ENCODE assay signal across 20 cellular contexts in the genomic region with DNA sequence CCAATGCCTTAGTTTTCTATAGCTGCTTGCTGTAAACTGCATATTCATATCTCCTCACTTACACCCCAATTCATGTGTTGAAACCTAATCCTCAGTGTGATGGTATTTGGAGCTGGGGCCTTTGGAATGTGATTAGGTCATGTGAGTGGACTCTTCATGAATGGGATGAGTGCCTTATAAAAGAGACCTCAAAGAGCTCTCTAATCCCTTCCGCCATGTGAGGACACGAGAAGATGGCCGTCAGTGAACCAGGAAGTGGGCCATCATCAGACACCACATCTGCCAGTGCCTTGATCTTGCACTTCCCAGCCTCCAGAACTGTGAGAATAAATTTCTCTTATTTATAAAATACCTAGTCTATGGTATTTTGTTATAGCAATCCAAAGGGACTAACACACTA.
DNase-seq lines count a peak whose midpoint lies in the region; ATAC-seq, FAIRE-seq and TF ChIP-seq lines count a peak whose summit lies in the region.
"Had no signal": no experiment of that assay in that cellular context is flagged by ENCODE, and none has a peak within 500 bp of the region (broad histone marks: within the 10 kb centered on the region; RNA-seq: fewer than 3 reads in every experiment).

No MANE protein-coding gene starts in this region.

- no peak overlapping the region for H4K8ac ChIP-seq in H1 (ENCODE audit: extremely low read depth, insufficient read depth, low read length)

- H3K79me1 ChIP-seq in H1 (ENCODE audit: low read depth, low read length), result no peaks in the 10 kb centered on the region

- H2BK5ac ChIP-seq in H1 (ENCODE audit: low read depth, low read length), result no peak overlapping the region

- H3K36me3 ChIP-seq in H1 (ENCODE audit: control insufficient read depth in 2 of 4, insufficient read depth in 4 of 4, low read length in 3 of 4), result no peaks in the 10 kb centered on the region
- H3K36me3 ChIP-seq: Peyer's patch had no signal

- no peak overlapping the region for H3K4me2 ChIP-seq in H1 (ENCODE audit: insufficient read depth in 1 of 2, low read depth in 2 of 2, low read length in 2 of 2)
- H3K4me2 ChIP-seq: A549 had no signal

- H3K23ac ChIP-seq in H1 (ENCODE audit: insufficient read length), result no peak overlapping the region

- ATAC-seq in stimulated activated effector memory CD8-positive, alpha-beta T cell treated with anti-CD3 and anti-CD28 coated beads, Interleukin-12 subunit alpha, Interleukin-12 subunit beta, amount 100 ng/mL, for 72 hours, result no peak
- ATAC-seq in HG02973 (IDR thresholded peaks at IDR 0.05; ENCODE audit: unreplicated experiment), result no peak
- no peak for ATAC-seq in HG02610 (IDR thresholded peaks at IDR 0.05; ENCODE audit: unreplicated experiment)
- ATAC-seq: A549 had no signal

- CTCF ChIA-PET in activated naive CD4-positive, alpha-beta T cell treated with anti-CD3 and anti-CD28 coated beads, Interleukin-2, amount 10 ng/mL, durations not matched to agents 7 days and 5 days (lab: Charles Lee), result interaction anchor here (0.7 to 0.8 kb wide), 2 partner anchors 21 to 193 kb away, joined by 3 read pairs; no protein-coding TSS in a partner anchor
- CTCF ChIA-PET in H1 (lab: Charles Lee; ENCODE audit: partially characterized antibody), result interaction anchor here (0.8 to 1.3 kb wide), 3 partner anchors 10 to 194 kb away, joined by 3 read pairs; no protein-coding TSS in a partner anchor

- H4K20me1 ChIP-seq in H1 (replicated peaks in 1 of 2; ENCODE audit: control insufficient read depth in 1 of 2, insufficient read depth in 2 of 2, low read length in 2 of 2), result no peaks in the 10 kb centered on the region

- no peak for TF ChIP-seq EP300 in H1 (IDR thresholded peaks at IDR 0.05; ENCODE audit: borderline replicate concordance in 1 of 2, low read depth in 2 of 2, low read length in 2 of 2)

- no peak overlapping the region for H3K27ac ChIP-seq in H1 (ENCODE audit: low read depth, low read length)
- H3K27ac ChIP-seq: A549, Peyer's patch had no signal

- peaks cover 72% of the 10 kb centered on the region for H3K36me3 Mint-ChIP-seq in activated naive CD4-positive, alpha-beta T cell treated with anti-CD3 and anti-CD28 coated beads, Interleukin-2, amount 10 ng/mL, durations not matched to agents 7 days and 5 days
- peaks cover 47% of the 10 kb centered on the region for H3K36me3 Mint-ChIP-seq in stimulated activated effector memory CD8-positive, alpha-beta T cell treated with anti-CD3 and anti-CD28 coated beads, Interleukin-12 subunit alpha, Interleukin-12 subunit beta, amount 100 ng/mL, for 72 hours

- H3K4me3 ChIP-seq in H1 (ENCODE audit: extremely low read depth in 1 of 4, insufficient read depth in 2 of 4, low read depth in 3 of 4, low read length in 4 of 4), result no peak overlapping the region
- H3K4me3 ChIP-seq: A549, Peyer's patch had no signal

- TF ChIP-seq RAD21 in H1 (IDR thresholded peaks at IDR 0.05 in 1 of 2, conservative IDR thresholded peaks at IDR 0.05 in 1 of 2; ENCODE audit: low read depth in 2 of 2, low read length in 2 of 2), result no peak

- H3K18ac ChIP-seq in H1 (ENCODE audit: extremely low read depth, low read length), result no peak overlapping the region

- H3K4me1 Mint-ChIP-seq in activated naive CD4-positive, alpha-beta T cell treated with anti-CD3 and anti-CD28 coated beads, Interleukin-2, amount 10 ng/mL, durations not matched to agents 7 days and 5 days, result peaks cover 2% of the 10 kb centered on the region
- H3K4me1 Mint-ChIP-seq in stimulated activated effector memory CD8-positive, alpha-beta T cell treated with anti-CD3 and anti-CD28 coated beads, Interleukin-12 subunit alpha, Interleukin-12 subunit beta, amount 100 ng/mL, for 72 hours, result no peaks in the 10 kb centered on the region

- H4K91ac ChIP-seq in H1 (replicated peaks; ENCODE audit: insufficient read length, low read length), result no peak overlapping the region

- no peak overlapping the region for H4K5ac ChIP-seq in H1 (ENCODE audit: insufficient read length, low read depth, low read length)

- no peak overlapping the region for H2AFZ ChIP-seq in H1 (ENCODE audit: low read length)

- no peaks in the 10 kb centered on the region for H3K27me3 ChIP-seq in H1 (replicated peaks in 1 of 4; ENCODE audit: control insufficient read depth in 3 of 4, extremely low read depth in 1 of 4, insufficient read depth in 3 of 4, low read length in 3 of 4)
- H3K27me3 ChIP-seq: Peyer's patch had no signal

- H3K79me2 ChIP-seq in H1 (ENCODE audit: control insufficient read depth in 1 of 2, insufficient read depth in 2 of 2, low read length in 2 of 2), result no peaks in the 10 kb centered on the region

- no peaks in the 10 kb centered on the region; the same call in 1 of the 2 replicates for H3K23me2 ChIP-seq in H1 (ENCODE audit: low read depth, low read length)

- no peak overlapping the region for H2AK5ac ChIP-seq in H1 (ENCODE audit: low read depth, low read length)

- H3K56ac ChIP-seq in H1 (replicated peaks; ENCODE audit: insufficient read length, low read depth, low read length), result no peak overlapping the region

- H3K4me1 ChIP-seq in H1 (replicated peaks in 1 of 4; ENCODE audit: control insufficient read depth in 3 of 4, insufficient read depth in 4 of 4, low read length in 3 of 4), result no peaks in the 10 kb centered on the region
- H3K4me1 ChIP-seq: A549, Peyer's patch had no signal

- H3K9me3 ChIP-seq in H1 (ENCODE audit: insufficient read depth in 2 of 2, low read depth in 1 of 2, low read length in 1 of 2), result no peaks in the 10 kb centered on the region
- H3K9me3 ChIP-seq: A549, Peyer's patch had no signal

- no peak overlapping the region for H3K4me3 Mint-ChIP-seq in activated naive CD4-positive, alpha-beta T cell treated with anti-CD3 and anti-CD28 coated beads, Interleukin-2, amount 10 ng/mL, durations not matched to agents 7 days and 5 days
- no peak overlapping the region for H3K4me3 Mint-ChIP-seq in stimulated activated effector memory CD8-positive, alpha-beta T cell treated with anti-CD3 and anti-CD28 coated beads, Interleukin-12 subunit alpha, Interleukin-12 subunit beta, amount 100 ng/mL, for 72 hours
- H3K4me3 Mint-ChIP-seq: CD4-positive, alpha-beta memory T cell had no signal

- peaks cover 7% of the 10 kb centered on the region for H3K9me3 Mint-ChIP-seq in activated naive CD4-positive, alpha-beta T cell treated with anti-CD3 and anti-CD28 coated beads, Interleukin-2, amount 10 ng/mL, durations not matched to agents 7 days and 5 days
- H3K9me3 Mint-ChIP-seq in stimulated activated effector memory CD8-positive, alpha-beta T cell treated with anti-CD3 and anti-CD28 coated beads, Interleukin-12 subunit alpha, Interleukin-12 subunit beta, amount 100 ng/mL, for 72 hours, result no peaks in the 10 kb centered on the region

- DNase-seq in activated naive CD4-positive, alpha-beta T cell treated with anti-CD3 and anti-CD28 coated beads, Interleukin-2, amount 10 ng/mL, durations not matched to agents 7 days and 5 days, result no peak
- no peak for DNase-seq in activated naive CD4-positive, alpha-beta T cell treated with Interleukin-2 at 50 U/mL for 16 hours
- peak; percentile 2 for DNase-seq in NCI-H82 treated with DMSO at 0.1 percent for 48 hours (lab: John Stamatoyannopoulos, UW; ENCODE audit: unreplicated experiment)
- DNase-seq in H1 (ENCODE audit: low read depth in 1 of 2, low spot score in 2 of 2), result no peak
- no peak for DNase-seq in stimulated activated effector memory CD8-positive, alpha-beta T cell treated with anti-CD3 and anti-CD28 coated beads, Interleukin-12 subunit alpha, Interleukin-12 subunit beta, amount 100 ng/mL, for 72 hours (ENCODE audit: low spot score in 2 of 2)
- no peak for DNase-seq in stimulated activated CD4-positive, alpha-beta T cell treated with anti-CD3 and anti-CD28 coated beads, Interleukin-1b, Interleukin-23, amount 100 ng/mL, for 48 hours
- DNase-seq: CD4-positive, alpha-beta memory T cell; DMS153; EL; NCI-H1105 treated with DMSO at 0.1 percent for 48 hours; NCI-H1694; NCI-H2081 treated with DMSO at 0.1 percent for 48 hours; NCI-H510A; NCI-H774; Peyer's patch; SW 1271 had no signal

- H3K9ac ChIP-seq in H1 (replicated peaks in 1 of 4; ENCODE audit: extremely low read depth in 1 of 4, low read depth in 3 of 4, low read length in 3 of 4), result no peak overlapping the region

- H2BK15ac ChIP-seq in H1 (ENCODE audit: low read length), result no peak overlapping the region

- no peak for TF ChIP-seq CTCF in H1 (IDR thresholded peaks at IDR 0.05; ENCODE audit: control extremely low read depth in 1 of 3, insufficient read depth in 1 of 3, low read depth in 1 of 3, low read length in 3 of 3)

- POLR2A ChIA-PET in H1 (lab: Charles Lee; ENCODE audit: partially characterized antibody), result interaction anchor here (1.1 kb wide), 1 partner anchor 12 kb away, joined by 4 read pairs; no protein-coding TSS in a partner anchor

- H3K27ac Mint-ChIP-seq in activated naive CD4-positive, alpha-beta T cell treated with anti-CD3 and anti-CD28 coated beads, Interleukin-2, amount 10 ng/mL, durations not matched to agents 7 days and 5 days, result peak overlapping the region; percentile 26
- H3K27ac Mint-ChIP-seq in stimulated activated effector memory CD8-positive, alpha-beta T cell treated with anti-CD3 and anti-CD28 coated beads, Interleukin-12 subunit alpha, Interleukin-12 subunit beta, amount 100 ng/mL, for 72 hours, result peak overlapping the region; percentile 10

- no peak overlapping the region for H3K14ac ChIP-seq in H1 (ENCODE audit: insufficient read length)

- TF ChIP-seq POLR2A in H1 (IDR thresholded peaks at IDR 0.05; ENCODE audit: control extremely low read depth in 1 of 2, low read depth in 2 of 2, low read length in 2 of 2), result no peak

- no peak overlapping the region for H2BK120ac ChIP-seq in H1 (replicated peaks; ENCODE audit: low read depth, low read length)

- no peak for FAIRE-seq in H1 (lab: Jason Lieb, UNC)
- FAIRE-seq: A549, GM12891 had no signal

- no peaks in the 10 kb centered on the region for H3K27me3 Mint-ChIP-seq in activated naive CD4-positive, alpha-beta T cell treated with anti-CD3 and anti-CD28 coated beads, Interleukin-2, amount 10 ng/mL, durations not matched to agents 7 days and 5 days
- H3K27me3 Mint-ChIP-seq: CD4-positive, alpha-beta memory T cell had no signal

- no peak overlapping the region for H2BK12ac ChIP-seq in H1 (ENCODE audit: low read depth, low read length)

- H2BK20ac ChIP-seq in H1 (ENCODE audit: low read length), result no peak overlapping the region

- WGBS in H1 (ENCODE audit: extremely low coverage in 1 of 2, insufficient coverage in 1 of 2, insufficient read length in 1 of 2, insufficient replicate concordance in 2 of 2, low coverage in 1 of 2, low lambda C conversion rate in 2 of 2, missing lambda C conversion rate in 1 of 2), 2 experiments, result 88% methylated on average over 3 of the region's 3 CpGs; no CpG with 5 or more reads in 1 of the 2 experiments

- H3K4ac ChIP-seq in H1 (replicated peaks; ENCODE audit: insufficient read length, low read depth, low read length), result no peak overlapping the region

TF ChIP-seq in H1, 55 proteins besides CTCF, POLR2A, EP300 and RAD21:
- TF ChIP-seq SAP30 (IDR thresholded peaks at IDR 0.05; ENCODE audit: insufficient read depth, insufficient replicate concordance, low read length) (no peak), YY1 (IDR thresholded peaks at IDR 0.05; ENCODE audit: low read depth, low read length) (0 out of 2 replicates have a peak, but pooled peaks have one; percentile 67), SP1 (IDR thresholded peaks at IDR 0.05; ENCODE audit: low read depth, low read length) (no peak)
